34 cellular contexts compared by ENCODE assay signal in genomic region chr12:48235796-48236333, GRCh38. TPM values are rescaled to one million over a fixed set of nuclear protein-coding genes. Genes with fewer than 3 reads are reported as not detected.
DNase-seq lines count a peak whose midpoint lies in the region; ATAC-seq, FAIRE-seq and TF ChIP-seq lines count a peak whose summit lies in the region.
"Had no signal": no experiment of that assay in that cellular context is flagged by ENCODE, and none has a peak within 500 bp of the region (broad histone marks: within the 10 kb centered on the region; RNA-seq: fewer than 3 reads in every experiment).

No MANE protein-coding gene starts in this region.

- intact Hi-C loops in K562 (cut with micrococcal nuclease) = no loop called here

- peak; percentile 65 for TF ChIP-seq EP300 in K562 (IDR thresholded peaks at IDR 0.05; ENCODE audit: low read length)

- H3K4me1 ChIP-seq in HEK293 (ENCODE audit: control insufficient read depth, insufficient read depth, low read length) = no peaks in the 10 kb centered on the region
- peaks cover 0 to 7% of the 10 kb centered on the region in 2 experiments; a peak in 2 of 5 replicates for H3K4me1 ChIP-seq in K562 (replicated peaks in 1 of 2; ENCODE audit: control insufficient read depth in 2 of 2, insufficient read depth in 2 of 2, low read length in 2 of 2)
- no peaks in the 10 kb centered on the region for H3K4me1 ChIP-seq in right atrium auricular region
- no peaks in the 10 kb centered on the region for H3K4me1 ChIP-seq in small intestine (ENCODE audit: control insufficient read depth in 2 of 2, insufficient read depth in 1 of 2, low read depth in 1 of 2, low read length in 1 of 2)
- H3K4me1 ChIP-seq: BE2C, BLaER1 had no signal

- H3K9me3 Mint-ChIP-seq in neural crest cell = peaks cover 10% of the 10 kb centered on the region

- H3K36me3 Mint-ChIP-seq in neural crest cell (ENCODE audit: low read depth) = peaks cover 6% of the 10 kb centered on the region
- H3K36me3 Mint-ChIP-seq: CD4-positive, alpha-beta memory T cell; CD4-positive, CD25-positive, alpha-beta regulatory T cell had no signal

- no peaks in the 10 kb centered on the region for H3K79me2 ChIP-seq in K562 (ENCODE audit: control insufficient read depth, insufficient read depth, low read length)

- H3K27ac ChIP-seq in HEK293 (ENCODE audit: extremely low read depth, low read depth, low read length) (no peak overlapping the region), K562 (ENCODE audit: extremely low read depth, low read depth, low read length) (no peak overlapping the region), right atrium auricular region (no peak overlapping the region), small intestine (ENCODE audit: low read depth in 1 of 2, low read length in 1 of 2) (no peak overlapping the region)
- H3K27ac ChIP-seq: BLaER1 had no signal

- no peak for FAIRE-seq in K562 (lab: Jason Lieb, UNC)
- no peak for FAIRE-seq in small intestine (lab: Jason Lieb, UNC)
- FAIRE-seq: A204.1, GM12878, GM12892, GM18507, GM19239 had no signal

- CTCF ChIA-PET in HEK293 (lab: Yijun Ruan, JAX) = no interaction called here
- CTCF ChIA-PET in K562 (lab: Yijun Ruan, JAX; ENCODE audit: low intra/inter-chr PET ratio) = no interaction called here

- in situ Hi-C loops in K562 (cut with MboI) = no loop called here

- H3K27me3 ChIP-seq in K562 (ENCODE audit: control insufficient read depth in 2 of 2, insufficient read depth in 2 of 2, low read length in 2 of 2) (no peaks in the 10 kb centered on the region), right atrium auricular region (no peaks in the 10 kb centered on the region), small intestine (ENCODE audit: control insufficient read depth in 2 of 2, insufficient read depth in 2 of 2, low read length in 2 of 2) (no peaks in the 10 kb centered on the region)
- H3K27me3 ChIP-seq: BE2C, BLaER1 had no signal

- TF ChIP-seq POLR2A in K562 (conservative IDR thresholded peaks at IDR 0.05) = no peak

- no peaks in the 10 kb centered on the region for H4K20me1 ChIP-seq in K562 (replicated peaks; ENCODE audit: control insufficient read depth, insufficient read depth, low read length)
- H4K20me1 ChIP-seq: BLaER1 had no signal

- H3K27me3 Mint-ChIP-seq in neural crest cell (ENCODE audit: low read depth) = peaks cover 3% of the 10 kb centered on the region

- H3K9ac ChIP-seq in K562 (ENCODE audit: insufficient read depth in 1 of 2, low read depth in 2 of 2, low read length in 2 of 2) = no peak overlapping the region
- H3K9ac ChIP-seq: BLaER1 had no signal

- no peak overlapping the region for H3K4me3 ChIP-seq in HEK293 (ENCODE audit: low read depth, low read length)
- H3K4me3 ChIP-seq in K562 = no peak overlapping the region
- H3K4me3 ChIP-seq in right atrium auricular region = no peak overlapping the region
- no peak overlapping the region for H3K4me3 ChIP-seq in small intestine (ENCODE audit: low read depth in 1 of 2, low read length in 2 of 2)
- H3K4me3 ChIP-seq: BLaER1, GM12878 had no signal

- TF ChIP-seq CTCF in HEK293 (tag by site-specific recombination; IDR thresholded peaks at IDR 0.05) = no peak
- no peak for TF ChIP-seq CTCF in K562 (IDR thresholded peaks at IDR 0.05 in 2 of 3, conservative IDR thresholded peaks at IDR 0.05 in 1 of 3; ENCODE audit: insufficient read depth in 2 of 3, low read depth in 1 of 3, low read length in 3 of 3)
- no peak for TF ChIP-seq CTCF in neural crest cell (conservative IDR thresholded peaks at IDR 0.05)
- TF ChIP-seq CTCF in right atrium auricular region (IDR thresholded peaks at IDR 0.05) = no peak

- no TSS peak for BruUV-seq in K562 (replicated peaks; lab: Mats Ljungman, UMichigan)

- H3K4me2 ChIP-seq in K562 (ENCODE audit: insufficient read depth, low read length) = no peak overlapping the region
- H3K4me2 ChIP-seq: BLaER1 had no signal

- POLR2A ChIA-PET in HEK293 (lab: Yijun Ruan, JAX) (no interaction called here), K562 (lab: Yijun Ruan, JAX) (interaction anchor here (0.9 to 1.1 kb wide), 2 partner anchors 11 to 14 kb away, joined by 3 read pairs; no protein-coding TSS in a partner anchor)

- H3K9me1 ChIP-seq in K562 (ENCODE audit: control insufficient read depth, insufficient read depth, low read length) = no peaks in the 10 kb centered on the region

- DNase-seq in NCI-H226 (peak; percentile 12), K562 (ENCODE audit: extremely low read depth in 1 of 4, low spot score in 3 of 4) (peak in 2 of 4 experiments; percentile 22 to 52), neural crest cell (ENCODE audit: low read depth, low spot score) (no peak), right atrium auricular region (ENCODE audit: low spot score) (no peak), small intestine (no peak)
- DNase-seq: 8988T; ACHN; BE2C; C1 segment of cervical spinal cord; CD4-positive, alpha-beta memory T cell; CD4-positive, CD25-positive, alpha-beta regulatory T cell; CD8-positive, alpha-beta memory T cell; COR-L47; DMS 273 treated with DMSO at 0.1 percent for 48 hours; DMS153; DMS53; DMS79; DND-41; EL; GDM1 had no signal

- no peak overlapping the region for H3K4me3 Mint-ChIP-seq in neural crest cell
- H3K4me3 Mint-ChIP-seq: CD14-positive monocyte; CD4-positive, alpha-beta memory T cell; CD4-positive, CD25-positive, alpha-beta regulatory T cell; CD8-positive, alpha-beta memory T cell had no signal

- H3K9me3 ChIP-seq in HEK293 (ENCODE audit: control insufficient read depth, insufficient read depth, low read depth, low read length) = no peaks in the 10 kb centered on the region
- no peaks in the 10 kb centered on the region for H3K9me3 ChIP-seq in K562 (replicated peaks; ENCODE audit: control insufficient read depth, insufficient read depth, low read depth, low read length)
- no peaks in the 10 kb centered on the region for H3K9me3 ChIP-seq in right atrium auricular region
- no peaks in the 10 kb centered on the region for H3K9me3 ChIP-seq in small intestine (ENCODE audit: control insufficient read depth, low read depth)
- H3K9me3 ChIP-seq: BE2C, BLaER1 had no signal

- TF ChIP-seq RAD21 in K562 (CRISPR knock-in tag; conservative IDR thresholded peaks at IDR 0.05 in 1 of 2, IDR thresholded peaks at IDR 0.05 in 1 of 2) = no peak

- H3K36me3 ChIP-seq in HEK293 (ENCODE audit: control insufficient read depth in 2 of 2, insufficient read depth in 1 of 2, low read length in 2 of 2) (no peaks in the 10 kb centered on the region), K562 (ENCODE audit: control insufficient read depth, insufficient read depth, low read length) (no peaks in the 10 kb centered on the region), right atrium auricular region (no peaks in the 10 kb centered on the region), small intestine (ENCODE audit: control insufficient read depth in 2 of 2, insufficient read depth in 2 of 2, low read length in 2 of 2) (no peaks in the 10 kb centered on the region)
- H3K36me3 ChIP-seq: BE2C, BLaER1 had no signal

- WGBS in K562 (ENCODE audit: insufficient coverage, low coverage, missing lambda C conversion rate) = 12% methylated on average over 4 of the region's 4 CpGs
- WGBS in small intestine, 3 donors = 61 to 76% (median 69%) methylated on average over 4 of the region's 4 CpGs

- ATAC-seq in K562 (peak; percentile 54), GM21717 (IDR thresholded peaks at IDR 0.05; ENCODE audit: unreplicated experiment) (no peak), HG03045 (IDR thresholded peaks at IDR 0.05; ENCODE audit: unreplicated experiment) (no peak)
- ATAC-seq: GM12878 had no signal

- H3K27ac Mint-ChIP-seq in neural crest cell (ENCODE audit: unreplicated experiment) = peak overlapping the region; percentile 83
- H3K27ac Mint-ChIP-seq: CD4-positive, alpha-beta memory T cell; CD4-positive, CD25-positive, alpha-beta regulatory T cell; CD8-positive, alpha-beta memory T cell had no signal

- no peak overlapping the region for H2AFZ ChIP-seq in K562 (ENCODE audit: low read depth, low read length)

- peaks cover 17% of the 10 kb centered on the region for H3K4me1 Mint-ChIP-seq in neural crest cell
- H3K4me1 Mint-ChIP-seq: CD14-positive monocyte; CD4-positive, alpha-beta memory T cell; CD4-positive, CD25-positive, alpha-beta regulatory T cell; CD8-positive, alpha-beta memory T cell had no signal

RNA-seq across cellular contexts. Expression of gene OR10AD1, which starts 32.8 kb away (rescaled TPM):
- total RNA-seq in K562 (2011; cell fraction: chromatin; rRNA removed; ENCODE audit: low replicate concordance) = not detected in 2 replicates
- total RNA-seq in K562 (2011; cell fraction: nucleolus; rRNA removed) = 0.33 TPM in 1 of 2 replicates, not detected in the other
- not detected in 2 replicates for total RNA-seq in K562 (2011; cell fraction: nucleoplasm; rRNA removed)
- total RNA-seq in K562 (2014; rRNA removed) (not detected in 2 replicates), K562 (2014; rRNA removed; fragmentation: Illumina TruSeq; extraction: Trizol) (not detected in 2 replicates), K562 (2015; rRNA removed; fragmentation: Illumina TruSeq; extraction: Trizol) (not detected in 2 replicates), K562 (2021) (not detected in 2 replicates), neural crest cell (not detected in 2 replicates), right atrium auricular region (not detected)
- polyA plus RNA-seq in K562 (2011; rRNA removed) (not detected in 2 replicates), K562 (2014; fragmentation: Illumina TruSeq; extraction: Trizol) (not detected in 2 replicates), K562 (2014; fragmentation: Nextera tagmentation; extraction: Ambion mirVana) (not detected), K562 (2014; rRNA removed) (not detected in 2 replicates), small intestine (not detected)
- not detected in 2 replicates for polyA plus RNA-seq in K562 (2011; cell fraction: cytosol; rRNA removed)
- polyA plus RNA-seq in K562 (2011; cell fraction: nucleus; rRNA removed) = not detected in 2 replicates
- polyA plus RNA-seq in K562 (2012) = 0.21 and 0.76 TPM in 2 replicates
- not detected in 2 replicates for polyA minus RNA-seq in K562 (2011; rRNA and poly(A)+ RNA removed)
- not detected in 2 replicates for polyA minus RNA-seq in K562 (2011; cell fraction: cytosol; rRNA and poly(A)+ RNA removed)
- not detected in 2 replicates for polyA minus RNA-seq in K562 (2011; cell fraction: nucleus; rRNA and poly(A)+ RNA removed)
- total RNA-seq: A673; CD4-positive, alpha-beta memory T cell; CD4-positive, CD25-positive, alpha-beta regulatory T cell; CD8-positive, alpha-beta memory T cell; Daoy; G401; GM12878 had no signal
- polyA plus RNA-seq: AG04450; CD14-positive monocyte; CD4-positive, alpha-beta memory T cell; CD8-positive, alpha-beta memory T cell had no signal

RNA-seq across cellular contexts. Expression of gene CCDC184, which starts 52.4 kb away (rescaled TPM):
- total RNA-seq in K562 (2011; cell fraction: chromatin; rRNA removed; ENCODE audit: low replicate concordance) = not detected in 2 replicates
- not detected in 2 replicates for total RNA-seq in K562 (2011; cell fraction: nucleolus; rRNA removed)
- total RNA-seq in K562 (2011; cell fraction: nucleoplasm; rRNA removed) = not detected in 2 replicates
- total RNA-seq in K562 (2014; rRNA removed) (0.04 TPM in 1 of 2 replicates, not detected in the other), K562 (2014; rRNA removed; fragmentation: Illumina TruSeq; extraction: Trizol) (not detected in 2 replicates), K562 (2015; rRNA removed; fragmentation: Illumina TruSeq; extraction: Trizol) (not detected in 2 replicates), K562 (2021) (0.09 and 0.18 TPM in 2 replicates), neural crest cell (12.6 and 12.8 TPM in 2 replicates), right atrium auricular region (1 to 10 TPM in 1 of 2 donors, under 1 TPM in 1; 0.37 to 1.4 TPM)
- polyA plus RNA-seq in K562 (2011; rRNA removed) (not detected in 2 replicates), K562 (2014; fragmentation: Illumina TruSeq; extraction: Trizol) (not detected in 2 replicates), K562 (2014; fragmentation: Nextera tagmentation; extraction: Ambion mirVana) (not detected), K562 (2014; rRNA removed) (not detected in 2 replicates), small intestine (1 to 10 TPM in 1 of 3 donors, not detected in 2; 2.1 TPM)
- polyA plus RNA-seq in K562 (2011; cell fraction: cytosol; rRNA removed) = not detected in 2 replicates
- polyA plus RNA-seq in K562 (2011; cell fraction: nucleus; rRNA removed) = not detected in 2 replicates
- 0.03 and 0.17 TPM in 2 replicates for polyA plus RNA-seq in K562 (2012)
- not detected in 2 replicates for polyA minus RNA-seq in K562 (2011; rRNA and poly(A)+ RNA removed)
- polyA minus RNA-seq in K562 (2011; cell fraction: cytosol; rRNA and poly(A)+ RNA removed) = not detected in 2 replicates
- polyA minus RNA-seq in K562 (2011; cell fraction: nucleus; rRNA and poly(A)+ RNA removed) = not detected in 2 replicates
- total RNA-seq: GM12878 had no signal
- polyA plus RNA-seq: CD14-positive monocyte, GM12878 had no signal

Comparison
In these comparisons a context has a peak if more than half of its experiments do, and no peak if none do; other contexts are left out.
1. Of the 44 proteins assayed by ChIP-seq in both K562 and HEK293: peak only in K562: TSHZ1, ZNF175, ZNF239 and ZNF311; only in HEK293: ATF2; in both: none; in neither: 37; mixed calls (peak in some experiments, not most) for 2.